In the genomic region with DNA sequence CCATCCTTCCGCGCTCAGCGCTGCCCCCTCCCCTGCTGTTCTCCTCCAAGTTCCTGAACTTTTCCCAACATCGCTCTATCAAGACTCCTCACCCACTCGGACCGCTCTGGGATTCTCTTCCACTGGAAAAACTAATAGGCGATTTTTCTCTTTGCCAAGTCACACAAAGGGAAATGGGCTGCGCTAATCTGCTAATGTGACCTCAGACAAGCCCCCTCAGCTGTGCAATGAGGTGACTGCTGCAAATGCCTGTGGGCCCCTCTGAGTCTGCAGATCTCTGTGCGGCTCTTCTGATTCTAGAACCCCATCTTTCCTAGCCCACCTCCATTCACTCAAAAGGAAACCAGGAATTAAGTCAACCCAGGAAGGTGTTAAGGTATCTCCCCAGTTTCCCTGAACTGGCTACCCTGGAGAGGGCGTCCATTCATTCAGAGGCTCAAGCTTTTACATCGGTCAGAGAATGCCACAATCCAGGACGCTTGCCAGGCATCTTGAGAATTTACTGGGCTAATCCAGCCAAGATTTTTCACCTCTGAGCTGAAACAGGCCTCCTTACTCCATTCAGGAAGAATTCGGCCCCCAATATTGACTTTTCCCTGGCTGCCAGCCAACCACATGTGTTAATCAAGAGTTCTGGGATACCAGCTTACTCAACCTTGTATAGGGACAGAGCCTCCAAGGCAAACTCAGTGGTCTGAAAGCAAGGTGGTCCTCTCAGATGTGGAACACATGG, we compare ENCODE assay signal across 10 cellular contexts. TPM values are rescaled to one million over a fixed set of nuclear protein-coding genes. Genes with fewer than 3 reads are reported as not detected.
DNase-seq lines count a peak whose midpoint lies in the region; ATAC-seq, FAIRE-seq and TF ChIP-seq lines count a peak whose summit lies in the region.
"Had no signal": no experiment of that assay in that cellular context is flagged by ENCODE, and none has a peak within 500 bp of the region (broad histone marks: within the 10 kb centered on the region; RNA-seq: fewer than 3 reads in every experiment).

No MANE protein-coding gene starts in this region.

- H3K4me1 ChIP-seq in HEK293 (ENCODE audit: control insufficient read depth, insufficient read depth, low read length) (peaks cover 3% of the 10 kb centered on the region; the same call in 1 of the 2 replicates), astrocyte (ENCODE audit: insufficient read depth, low read length) (peaks cover 40% of the 10 kb centered on the region), smooth muscle cell (ENCODE audit: low read depth) (peaks cover 51% of the 10 kb centered on the region)
- H3K4me1 ChIP-seq in CD4-positive, alpha-beta memory T cell (ENCODE audit: insufficient read depth, low read length), result no peaks in the 10 kb centered on the region

- H3K9ac ChIP-seq in astrocyte (ENCODE audit: low read length) (peak overlapping the region; percentile 88), smooth muscle cell (ENCODE audit: low read depth) (peak overlapping the region; percentile 60)

- no peaks in the 10 kb centered on the region for H3K9me3 Mint-ChIP-seq in astrocyte (ENCODE audit: unreplicated experiment)
- peaks cover 0 to 2% (median 0%) of the 10 kb centered on the region in 8 donors for H3K9me3 Mint-ChIP-seq in CD4-positive, alpha-beta memory T cell
- H3K9me3 Mint-ChIP-seq: stimulated activated naive CD8-positive, alpha-beta T cell treated with anti-CD3 and anti-CD28 coated beads, Interleukin-15, Interleukin-2, amounts not matched to agents 100 ng/mL and 50 ng/mL, for 24 hours had no signal

- H4K20me1 ChIP-seq in astrocyte (ENCODE audit: insufficient read depth, low read length) (peaks cover 27% of the 10 kb centered on the region), smooth muscle cell (ENCODE audit: low read depth) (peaks cover 21% of the 10 kb centered on the region)

- POLR2A ChIA-PET in HEK293 (lab: Yijun Ruan, JAX), result no interaction called here
- POLR2A ChIA-PET in CD4-positive, alpha-beta memory T cell (lab: Charles Lee; ENCODE audit: partially characterized antibody), result no interaction called here

- FAIRE-seq in astrocyte (lab: Jason Lieb, UNC), result peak; percentile 87

- H3K9me3 ChIP-seq in HEK293 (ENCODE audit: control insufficient read depth, insufficient read depth, low read depth, low read length) (no peaks in the 10 kb centered on the region), astrocyte (ENCODE audit: insufficient read depth, low read depth, low read length) (no peaks in the 10 kb centered on the region), iPS-18c (ENCODE audit: control insufficient read depth, insufficient read depth, low read length) (no peaks in the 10 kb centered on the region), smooth muscle cell (replicated peaks; ENCODE audit: low read depth) (no peaks in the 10 kb centered on the region)
- H3K9me3 ChIP-seq in CD4-positive, alpha-beta memory T cell (ENCODE audit: control insufficient read depth in 1 of 2, low read length in 2 of 2), result no peaks in the 10 kb centered on the region

- H3K36me3 Mint-ChIP-seq in astrocyte (ENCODE audit: low read depth, unreplicated experiment), result peaks cover 3% of the 10 kb centered on the region
- no peaks in the 10 kb centered on the region for H3K36me3 Mint-ChIP-seq in CD4-positive, alpha-beta memory T cell

- peaks cover 40% of the 10 kb centered on the region for H3K79me2 ChIP-seq in astrocyte (ENCODE audit: insufficient read depth, low read length)
- peaks cover 39% of the 10 kb centered on the region for H3K79me2 ChIP-seq in smooth muscle cell (ENCODE audit: low read depth)

- H2AFZ ChIP-seq in astrocyte (ENCODE audit: low read depth, low read length) (no peak overlapping the region), smooth muscle cell (ENCODE audit: low read depth) (peak overlapping the region; percentile 59)

- no peak for TF ChIP-seq CTCF in HEK293 (tag by site-specific recombination; IDR thresholded peaks at IDR 0.05)
- TF ChIP-seq CTCF in astrocyte (IDR thresholded peaks at IDR 0.05; ENCODE audit: insufficient read depth, low read depth, low read length), result no peak
- no peak for TF ChIP-seq CTCF in smooth muscle cell (IDR thresholded peaks at IDR 0.05; ENCODE audit: borderline replicate concordance, insufficient read depth, poor library complexity, severe bottlenecking)

- H3K4me1 Mint-ChIP-seq in astrocyte (ENCODE audit: low read depth, unreplicated experiment), result peaks cover 43% of the 10 kb centered on the region
- H3K4me1 Mint-ChIP-seq in CD4-positive, alpha-beta memory T cell, result peaks cover 0 to 11% (median 3%) of the 10 kb centered on the region in 4 donors

- CTCF ChIA-PET in HEK293 (lab: Yijun Ruan, JAX), result interaction anchor here (1.1 kb wide), 1 partner anchor 46 kb away, joined by 3 read pairs; no protein-coding TSS in a partner anchor
- CTCF ChIA-PET in CD4-positive, alpha-beta memory T cell (lab: Charles Lee; ENCODE audit: partially characterized antibody), result interaction anchor here (1.5 kb wide), 1 partner anchor 33 kb away, joined by 4 read pairs; no protein-coding TSS in a partner anchor

- peak overlapping the region; percentile 62 for H3K27ac Mint-ChIP-seq in astrocyte (ENCODE audit: unreplicated experiment)
- no peak overlapping the region for H3K27ac Mint-ChIP-seq in CD4-positive, alpha-beta memory T cell
- H3K27ac Mint-ChIP-seq: stimulated activated naive CD8-positive, alpha-beta T cell treated with anti-CD3 and anti-CD28 coated beads, Interleukin-15, Interleukin-2, amounts not matched to agents 100 ng/mL and 50 ng/mL, for 24 hours had no signal

- no peak for ATAC-seq in HG02571 (IDR thresholded peaks at IDR 0.05; ENCODE audit: unreplicated experiment)

- H3K4me2 ChIP-seq in astrocyte (ENCODE audit: low read length) (peak overlapping the region; percentile 86), smooth muscle cell (peak overlapping the region; percentile 93)

- WGBS in smooth muscle cell (ENCODE audit: low lambda C conversion rate), result 11% methylated on average over 13 of the region's 13 CpGs

- H3K36me3 ChIP-seq in HEK293 (ENCODE audit: control insufficient read depth in 2 of 2, insufficient read depth in 1 of 2, low read length in 2 of 2), result no peaks in the 10 kb centered on the region
- H3K36me3 ChIP-seq in astrocyte (ENCODE audit: insufficient read depth, low read length), result no peaks in the 10 kb centered on the region
- H3K36me3 ChIP-seq in smooth muscle cell (ENCODE audit: low read depth), result no peaks in the 10 kb centered on the region
- H3K36me3 ChIP-seq in CD4-positive, alpha-beta memory T cell (ENCODE audit: insufficient read depth, low read length), result no peaks in the 10 kb centered on the region

- DNase-seq in astrocyte (ENCODE audit: low read depth) (peak; percentile 98), smooth muscle cell (lab: John Stamatoyannopoulos, UW; ENCODE audit: unreplicated experiment) (no peak), NCI-H526 treated with DMSO at 0.1 percent for 48 hours (lab: John Stamatoyannopoulos, UW) (no peak), NCI-H1436 treated with DMSO at 0.1 percent for 48 hours (lab: John Stamatoyannopoulos, UW) (no peak)
- no peak for DNase-seq in CD4-positive, alpha-beta memory T cell
- DNase-seq: RPMI8226 had no signal

- no peak overlapping the region; the same call in 1 of the 2 replicates for H3K4me3 ChIP-seq in HEK293 (ENCODE audit: low read depth, low read length)
- H3K4me3 ChIP-seq in astrocyte (ENCODE audit: insufficient read depth, low read depth, low read length), result peak overlapping the region; percentile 42
- H3K4me3 ChIP-seq in iPS-18c (ENCODE audit: insufficient read depth, low read depth, low read length), result peak overlapping the region; percentile 37; the same call in 1 of the 2 replicates
- H3K4me3 ChIP-seq in smooth muscle cell, result peak overlapping the region; percentile 55
- H3K4me3 ChIP-seq in CD4-positive, alpha-beta memory T cell (ENCODE audit: low read length in 2 of 2), result no peak overlapping the region

- intact Hi-C loops in CD4-positive, alpha-beta memory T cell (cut with micrococcal nuclease), result no loop called here

- H3K4me3 Mint-ChIP-seq in astrocyte (ENCODE audit: unreplicated experiment), result peak overlapping the region; percentile 71
- peak overlapping the region in 3 of 8 donors; percentile 53 to 60 (median 58) for H3K4me3 Mint-ChIP-seq in CD4-positive, alpha-beta memory T cell
- H3K4me3 Mint-ChIP-seq: stimulated activated naive CD8-positive, alpha-beta T cell treated with anti-CD3 and anti-CD28 coated beads, Interleukin-15, Interleukin-2, amounts not matched to agents 100 ng/mL and 50 ng/mL, for 24 hours had no signal

- H3F3A ChIP-seq in smooth muscle cell (ENCODE audit: low read depth), result peaks cover 40% of the 10 kb centered on the region

- no peaks in the 10 kb centered on the region for H3K27me3 Mint-ChIP-seq in astrocyte (ENCODE audit: low read depth, unreplicated experiment)
- H3K27me3 Mint-ChIP-seq in CD4-positive, alpha-beta memory T cell, result peaks cover 32 to 37% of the 10 kb centered on the region in 2 donors

- H3K27ac ChIP-seq in HEK293 (ENCODE audit: extremely low read depth, low read depth, low read length), result no peak overlapping the region
- peak overlapping the region; percentile 77 for H3K27ac ChIP-seq in astrocyte (ENCODE audit: low read depth, low read length)
- H3K27ac ChIP-seq in smooth muscle cell (ENCODE audit: low read depth), result peak overlapping the region; percentile 69
- H3K27ac ChIP-seq in CD4-positive, alpha-beta memory T cell (ENCODE audit: low read depth, low read length), result no peak overlapping the region

- H3K27me3 ChIP-seq in astrocyte (ENCODE audit: insufficient read depth, low read length), result no peaks in the 10 kb centered on the region
- H3K27me3 ChIP-seq in smooth muscle cell (ENCODE audit: low read depth), result no peaks in the 10 kb centered on the region
- H3K27me3 ChIP-seq in CD4-positive, alpha-beta memory T cell (ENCODE audit: insufficient read depth, low read length), result peaks cover 10% of the 10 kb centered on the region

TF ChIP-seq in HEK293, 187 proteins besides CTCF, POLR2A, EP300 and RAD21:
- TF ChIP-seq ZBTB17 (tag by site-specific recombination; IDR thresholded peaks at IDR 0.05) (no peak), ZNF335 (tag by site-specific recombination; conservative IDR thresholded peaks at IDR 0.05) (peak; percentile 91)
TF ChIP-seq in HEK293: peak in this region for 1.

RNA-seq across cellular contexts. Expression of gene ADAMTS12, which starts 0.8 kb away (rescaled TPM):
- total RNA-seq in astrocyte, result 143 and 156 TPM in 2 replicates
- total RNA-seq in smooth muscle cell, result 84.9 and 97.4 TPM in 2 replicates
- polyA plus RNA-seq in smooth muscle cell, result 21.4 and 34.3 TPM in 2 replicates
- total RNA-seq in CD4-positive, alpha-beta memory T cell, result under 1 TPM in 1 of 2 experiments, not detected in 1; 0.17 TPM
- polyA plus RNA-seq in CD4-positive, alpha-beta memory T cell, result not detected

RNA-seq across cellular contexts. Expression of gene RXFP3, which starts 43.6 kb away (rescaled TPM):
- total RNA-seq in astrocyte (not detected in 2 replicates), smooth muscle cell (0.54 TPM in 1 of 2 replicates, not detected in the other)
- polyA plus RNA-seq in smooth muscle cell, result 0.16 TPM in 1 of 2 replicates, not detected in the other
- total RNA-seq in CD4-positive, alpha-beta memory T cell, result not detected
- polyA plus RNA-seq in CD4-positive, alpha-beta memory T cell, result not detected

Comparison
In these comparisons a context has a peak if more than half of its experiments do, and no peak if none do; other contexts are left out.
1. H3K27ac ChIP-seq: peak in astrocyte (single experiment) and smooth muscle cell (single experiment); none in HEK293 (single experiment) and CD4-positive, alpha-beta memory T cell (single experiment).
2. H3K4me3 ChIP-seq: peak in astrocyte (single experiment), iPS-18c (single experiment) and smooth muscle cell (single experiment); none in HEK293 (single experiment) and CD4-positive, alpha-beta memory T cell (0 of 2).
3. RNA of gene ADAMTS12, which starts 0.8 kb away (total RNA-seq): 143 to 156 TPM in astrocyte and 84.9 to 97.4 TPM in smooth muscle cell; 0.17 TPM in CD4-positive, alpha-beta memory T cell; every median in the first group is over 10 times any median in the second.